ENCODE assay signal across 30 cellular contexts in the genomic region with DNA sequence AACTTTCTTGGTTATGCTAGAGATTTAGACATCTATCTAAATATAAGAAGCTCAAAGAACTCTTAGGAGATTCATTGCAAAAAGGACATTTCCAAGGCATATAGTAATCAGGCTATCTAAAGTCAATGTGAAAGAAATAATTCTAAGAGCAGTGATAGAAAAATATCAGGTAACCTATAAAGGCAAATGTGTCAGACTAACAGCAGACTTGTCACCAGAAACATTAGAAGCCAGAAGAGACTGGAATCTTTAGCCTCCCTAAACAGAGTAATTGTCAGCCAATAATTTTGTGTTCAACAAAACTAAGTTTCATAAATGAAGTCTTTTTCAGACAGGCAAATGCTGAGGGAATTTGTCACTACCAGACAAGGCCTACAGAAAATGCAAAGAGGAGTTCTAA.
"Had no signal": no experiment of that assay in that cellular context is flagged by ENCODE, and none has a peak within 500 bp of the region (broad histone marks: within the 10 kb centered on the region; RNA-seq: fewer than 3 reads in every experiment).

No MANE protein-coding gene starts in this region.

- H3K36me3 Mint-ChIP-seq: neural progenitor cell had no signal

- ATAC-seq: natural killer cell; sciatic nerve; stimulated activated naive B cell treated with anti-CD40 and anti-IgM and Interleukin-4, amounts not matched to agents 10 μg/mL and 1 μg/mL and 100 μg/mL, for 72 hours; stimulated activated naive CD8-positive, alpha-beta T cell treated with anti-CD3 and anti-CD28 coated beads, Interleukin-15, Interleukin-2, amounts not matched to agents 100 U/mL and 50 U/mL, for 24 hours had no signal

- H3K4me1 ChIP-seq: neural progenitor cell, right atrium auricular region, stomach, testis, thyroid gland, transverse colon, upper lobe of left lung, vagina had no signal

- H3K27me3 Mint-ChIP-seq: naive B cell; progenitor cell of endocrine pancreas; stimulated activated naive B cell treated with anti-CD40 and anti-IgM and Interleukin-4, amounts not matched to agents 10 μg/mL and 1 μg/mL and 100 μg/mL, for 72 hours had no signal

- H3K79me2 ChIP-seq: parathyroid adenoma had no signal

- H3K4me3 ChIP-seq: left ventricle myocardium inferior, lung, neural progenitor cell, right atrium auricular region, skin epidermis, stomach, testis, thyroid gland, transverse colon, upper lobe of left lung, vagina had no signal

- H2AFZ ChIP-seq: neural progenitor cell, parathyroid adenoma had no signal

- H3K9ac ChIP-seq: neural progenitor cell, parathyroid adenoma had no signal

- H3K27me3 ChIP-seq: neural progenitor cell, neutrophil, right atrium auricular region, stomach, testis, thyroid gland, transverse colon, upper lobe of left lung, vagina had no signal

- H3K36me3 ChIP-seq: left ventricle myocardium inferior, neural progenitor cell, neutrophil, right atrium auricular region, stomach, thyroid gland, transverse colon, upper lobe of left lung, vagina had no signal

- FAIRE-seq: islet of Langerhans had no signal

- H3K27ac ChIP-seq: left ventricle myocardium inferior, neural progenitor cell, neutrophil, parathyroid adenoma, right atrium auricular region, skin epidermis, stomach, testis, thyroid gland, transverse colon, upper lobe of left lung, vagina had no signal

- H3K27ac Mint-ChIP-seq: immature natural killer cell, mesothelial cell of epicardium, natural killer cell, nephron progenitor cell, neural progenitor cell, progenitor cell of endocrine pancreas had no signal

- H3K4me3 Mint-ChIP-seq: immature natural killer cell; mesothelial cell of epicardium; natural killer cell; nephron progenitor cell; neural progenitor cell; stimulated activated naive B cell treated with anti-CD40 and anti-IgM and Interleukin-4, amounts not matched to agents 10 μg/mL and 1 μg/mL and 100 μg/mL, for 72 hours had no signal

- H3K4me2 ChIP-seq: neural progenitor cell had no signal

- DNase-seq: hypothalamus; immature natural killer cell; left ventricle myocardium inferior; mesendoderm; naive B cell; natural killer cell; nephron progenitor cell; occipital lobe; stimulated activated CD4-positive, alpha-beta T cell treated with anti-CD3 and anti-CD28 coated beads, Interleukin-12 subunit alpha, Interleukin-12 subunit beta, amount 100 ng/mL, for 4 hours; stimulated activated CD4-positive, alpha-beta T cell treated with anti-CD3 and anti-CD28 coated beads, Interleukin-15, amount 100 ng/mL, for 24 hours; stimulated activated CD4-positive, alpha-beta T cell treated with anti-CD3 and anti-CD28 coated beads, Interleukin-2, amount 100 ng/mL, for 24 hours; stimulated activated CD4-positive, alpha-beta T cell treated with anti-CD3 and anti-CD28 coated beads, Interleukin-4, amount 100 ng/mL, for 1 hour; stimulated activated naive B cell treated with anti-CD40 and anti-IgM and Interleukin-4, amounts not matched to agents 10 μg/mL and 1 μg/mL and 100 μg/mL, for 72 hours; stimulated activated naive CD8-positive, alpha-beta T cell treated with anti-CD3 and anti-CD28 coated beads, Interleukin-15, Interleukin-2, amounts not matched to agents 100 U/mL and 50 U/mL, for 24 hours; stomach; testis; thyroid gland; transverse colon; upper lobe of left lung had no signal

- H3K9me3 ChIP-seq: neutrophil, right atrium auricular region, testis, thyroid gland, vagina had no signal

- H3K4me1 Mint-ChIP-seq: immature natural killer cell, mesothelial cell of epicardium, natural killer cell, nephron progenitor cell, neural progenitor cell had no signal
